ENCODE assay signal across 15 cellular contexts in genomic region chr10:86729677-86730076, GRCh38. TPM values are rescaled to one million over a fixed set of nuclear protein-coding genes. Genes with fewer than 3 reads are reported as not detected.
DNase-seq lines count a peak whose midpoint lies in the region; ATAC-seq and TF ChIP-seq lines count a peak whose summit lies in the region.
"Had no signal": no experiment of that assay in that cellular context is flagged by ENCODE, and none has a peak within 500 bp of the region (broad histone marks: within the 10 kb centered on the region; RNA-seq: fewer than 3 reads in every experiment).

No MANE protein-coding gene starts in this region.

- H3K9me3 ChIP-seq in right atrium auricular region: no peaks in the 10 kb centered on the region
- no peaks in the 10 kb centered on the region for H3K9me3 ChIP-seq in psoas muscle
- H3K9me3 ChIP-seq in thyroid gland: no peaks in the 10 kb centered on the region
- no peaks in the 10 kb centered on the region for H3K9me3 ChIP-seq in CD8-positive, alpha-beta T cell (ENCODE audit: low read length)
- H3K9me3 ChIP-seq in CD8-positive, alpha-beta memory T cell (ENCODE audit: low read length): no peaks in the 10 kb centered on the region
- H3K9me3 ChIP-seq in testis: no peaks in the 10 kb centered on the region
- H3K9me3 ChIP-seq: A549; BLaER1 treated with 17β-estradiol and CSF1 and Interleukin-3, amounts not matched to agents 10 nM and 100 nM had no signal

- H3K36me3 ChIP-seq in right atrium auricular region (peaks cover 43% of the 10 kb centered on the region), psoas muscle (ENCODE audit: insufficient read depth in 1 of 2, low read depth in 1 of 2) (peaks cover 0 to 65% of the 10 kb centered on the region in 2 donors), thyroid gland (no peaks in the 10 kb centered on the region), testis (ENCODE audit: low read depth, missing control alignments) (no peaks in the 10 kb centered on the region)
- H3K36me3 ChIP-seq in CD8-positive, alpha-beta T cell (ENCODE audit: insufficient read depth, low read length): no peaks in the 10 kb centered on the region
- no peaks in the 10 kb centered on the region for H3K36me3 ChIP-seq in CD8-positive, alpha-beta memory T cell (ENCODE audit: insufficient read depth, low read length)
- H3K36me3 ChIP-seq: BLaER1 treated with 17β-estradiol and CSF1 and Interleukin-3, amounts not matched to agents 10 nM and 100 nM had no signal

- no peaks in the 10 kb centered on the region for H3K36me3 Mint-ChIP-seq in CD8-positive, alpha-beta T cell
- no peaks in the 10 kb centered on the region for H3K36me3 Mint-ChIP-seq in CD8-positive, alpha-beta memory T cell

- DNase-seq in right atrium auricular region (ENCODE audit: low spot score) (no peak), cardiac septum (ENCODE audit: low spot score) (no peak), foreskin keratinocyte (peak in 1 of 2 donors; percentile 6), psoas muscle (no peak), thyroid gland (no peak), testis (no peak)
- DNase-seq in CD8-positive, alpha-beta T cell: no peak
- no peak for DNase-seq in CD8-positive, alpha-beta memory T cell
- DNase-seq: GOT3, KBM-7, NCI-H1436 treated with DMSO at 0.1 percent for 48 hours, NCI-H510A treated with DMSO at 0.1 percent for 48 hours, PC-9 had no signal

- H3K27ac ChIP-seq in right atrium auricular region (peak overlapping the region; percentile 15 to 90), foreskin keratinocyte (no peak overlapping the region), psoas muscle (peak overlapping the region; percentile 86), thyroid gland (peak overlapping the region in 2 of 3 donors; percentile 93 to 94), testis (no peak overlapping the region)
- no peak overlapping the region for H3K27ac ChIP-seq in CD8-positive, alpha-beta T cell (ENCODE audit: low read depth, low read length)
- H3K27ac ChIP-seq in CD8-positive, alpha-beta memory T cell (ENCODE audit: low read depth, low read length): no peak overlapping the region
- H3K27ac ChIP-seq: A549; BLaER1 treated with 17β-estradiol and CSF1 and Interleukin-3, amounts not matched to agents 10 nM and 100 nM; PC-9 had no signal

- H3K4me1 ChIP-seq in right atrium auricular region (peaks cover 0 to 52% of the 10 kb centered on the region in 2 donors), foreskin keratinocyte (no peaks in the 10 kb centered on the region), psoas muscle (peaks cover 67% of the 10 kb centered on the region), thyroid gland (peaks cover 41 to 53% of the 10 kb centered on the region in 2 donors), testis (peaks cover 9% of the 10 kb centered on the region)
- H3K4me1 ChIP-seq in CD8-positive, alpha-beta T cell (ENCODE audit: insufficient read depth, low read length): no peaks in the 10 kb centered on the region
- no peaks in the 10 kb centered on the region for H3K4me1 ChIP-seq in CD8-positive, alpha-beta memory T cell (ENCODE audit: insufficient read depth, low read length)
- H3K4me1 ChIP-seq: BLaER1 treated with 17β-estradiol and CSF1 and Interleukin-3, amounts not matched to agents 10 nM and 100 nM had no signal

- no peak for TF ChIP-seq POLR2A in thyroid gland (IDR thresholded peaks at IDR 0.05)
- no peak for TF ChIP-seq POLR2A in testis (IDR thresholded peaks at IDR 0.05)

- POLR2A ChIA-PET in CD8-positive, alpha-beta T cell (lab: Charles Lee): no interaction called here
- POLR2A ChIA-PET in CD8-positive, alpha-beta memory T cell (lab: Charles Lee): no interaction called here

- no peak overlapping the region for H3K4me3 ChIP-seq in right atrium auricular region
- no peak overlapping the region for H3K4me3 ChIP-seq in psoas muscle
- H3K4me3 ChIP-seq in thyroid gland (replicated peaks in 1 of 3): no peak overlapping the region
- no peak overlapping the region for H3K4me3 ChIP-seq in CD8-positive, alpha-beta T cell (ENCODE audit: low read depth, low read length)
- H3K4me3 ChIP-seq in CD8-positive, alpha-beta memory T cell (ENCODE audit: low read length): no peak overlapping the region
- no peak overlapping the region for H3K4me3 ChIP-seq in testis
- H3K4me3 ChIP-seq: A549; BLaER1 treated with 17β-estradiol and CSF1 and Interleukin-3, amounts not matched to agents 10 nM and 100 nM; PC-9 had no signal

- TF ChIP-seq CTCF in right atrium auricular region (IDR thresholded peaks at IDR 0.05) (no peak), foreskin keratinocyte (conservative IDR thresholded peaks at IDR 0.05) (no peak), psoas muscle (IDR thresholded peaks at IDR 0.05) (no peak), thyroid gland (IDR thresholded peaks at IDR 0.05) (no peak), testis (IDR thresholded peaks at IDR 0.05) (no peak)
- TF ChIP-seq CTCF in CD8-positive, alpha-beta T cell (IDR thresholded peaks at IDR 0.05): no peak

- H3K4me1 Mint-ChIP-seq in CD8-positive, alpha-beta T cell (ENCODE audit: low read depth): no peaks in the 10 kb centered on the region
- H3K4me1 Mint-ChIP-seq in CD8-positive, alpha-beta memory T cell: no peaks in the 10 kb centered on the region

- CTCF ChIA-PET in CD8-positive, alpha-beta T cell (lab: Charles Lee): no interaction called here
- CTCF ChIA-PET in CD8-positive, alpha-beta memory T cell (lab: Charles Lee): interaction anchor here (1.7 kb wide), 1 partner anchor 18 kb away, joined by 5 read pairs; no protein-coding TSS in a partner anchor

- intact Hi-C loops in cardiac septum (cut with DNase I): no loop called here
- intact Hi-C loops in psoas muscle (cut with DNase I): loop anchor here (2.0 kb wide), 1 partner anchor 15 kb away; no protein-coding TSS in a partner anchor
- intact Hi-C loops in thyroid gland (cut with DNase I): no loop called here
- intact Hi-C loops in CD8-positive, alpha-beta T cell (cut with DNase I, micrococcal nuclease): no loop called here
- intact Hi-C loops in testis (cut with DNase I; ENCODE audit: low total_unique reads): no loop called here

- H3K27me3 ChIP-seq in right atrium auricular region: no peaks in the 10 kb centered on the region
- H3K27me3 ChIP-seq in foreskin keratinocyte: peaks cover 13% of the 10 kb centered on the region
- H3K27me3 ChIP-seq in psoas muscle (ENCODE audit: insufficient read depth in 3 of 3, low read length in 2 of 3): no peaks in the 10 kb centered on the region
- H3K27me3 ChIP-seq in thyroid gland: no peaks in the 10 kb centered on the region
- H3K27me3 ChIP-seq in CD8-positive, alpha-beta T cell (ENCODE audit: insufficient read depth, low read length): no peaks in the 10 kb centered on the region
- no peaks in the 10 kb centered on the region for H3K27me3 ChIP-seq in CD8-positive, alpha-beta memory T cell (ENCODE audit: insufficient read depth, low read length, poor library complexity, severe bottlenecking)
- no peaks in the 10 kb centered on the region for H3K27me3 ChIP-seq in testis

- no peak overlapping the region for H3K4me3 Mint-ChIP-seq in CD8-positive, alpha-beta T cell
- no peak overlapping the region for H3K4me3 Mint-ChIP-seq in CD8-positive, alpha-beta memory T cell

- WGBS in psoas muscle, 3 donors: 63 to 73% (median 67%) methylated on average over 1 of the region's 1 CpG
- 80 to 85% methylated on average over 1 of the region's 1 CpG for WGBS in thyroid gland, 2 donors
- 94 to 100% methylated on average over 1 of the region's 1 CpG for WGBS in testis, 2 donors

- no peaks in the 10 kb centered on the region for H3K9me3 Mint-ChIP-seq in CD8-positive, alpha-beta T cell
- no peaks in the 10 kb centered on the region for H3K9me3 Mint-ChIP-seq in CD8-positive, alpha-beta memory T cell

- peaks cover 10% of the 10 kb centered on the region for H3K27me3 Mint-ChIP-seq in CD8-positive, alpha-beta T cell (ENCODE audit: low read depth)
- peaks cover 8 to 10% of the 10 kb centered on the region in 2 donors for H3K27me3 Mint-ChIP-seq in CD8-positive, alpha-beta memory T cell

- ATAC-seq in foreskin keratinocyte (peak; percentile 52), psoas muscle (no peak)
- ATAC-seq in CD8-positive, alpha-beta T cell: no peak
- ATAC-seq: A549 had no signal

- H3K27ac Mint-ChIP-seq in CD8-positive, alpha-beta T cell: no peak overlapping the region
- peak overlapping the region in 1 of 8 donors; percentile 76 for H3K27ac Mint-ChIP-seq in CD8-positive, alpha-beta memory T cell

RNA-seq across cellular contexts. Expression of gene BMPR1A, which starts 26.7 kb away (rescaled TPM):
- total RNA-seq in right atrium auricular region (10 to 100 TPM; 28.6 to 41.2 TPM), cardiac septum (60.0 TPM), foreskin keratinocyte (26.1 and 26.9 TPM in 2 replicates), psoas muscle (10 to 100 TPM; 12.0 to 30.0 (median 26.2) TPM), thyroid gland (10 to 100 TPM; 72.7 to 89.5 (median 84.2) TPM), testis (10 to 100 TPM; 42.6 to 51.1 TPM)
- polyA plus RNA-seq in foreskin keratinocyte (3.3 and 4.4 TPM in 2 replicates), psoas muscle (10 to 100 TPM in 1 of 3 donors, 1 to 10 TPM in 2; 4.6 to 22.7 (median 6.0) TPM), testis (ENCODE audit: insufficient read depth, low read depth, low replicate concordance) (19.5 TPM)
- 1 to 10 TPM; 1.6 to 2.0 TPM for total RNA-seq in CD8-positive, alpha-beta T cell
- 10 to 100 TPM; 20.9 to 21.9 TPM for total RNA-seq in CD8-positive, alpha-beta memory T cell
- polyA plus RNA-seq in CD8-positive, alpha-beta memory T cell: 6.4 TPM

Comparison
In these comparisons a context has a peak if more than half of its experiments do, and no peak if none do; other contexts are left out.
1. H3K27ac ChIP-seq: peak in right atrium auricular region (2 of 2), psoas muscle (single experiment) and thyroid gland (2 of 3); none in foreskin keratinocyte (single experiment), CD8-positive, alpha-beta T cell (single experiment), CD8-positive, alpha-beta memory T cell (single experiment) and testis (0 of 2).
2. intact Hi-C loops: an anchor here in psoas muscle (2.0 kb wide); none called in cardiac septum, thyroid gland, CD8-positive, alpha-beta T cell and testis.